In the genomic region with DNA sequence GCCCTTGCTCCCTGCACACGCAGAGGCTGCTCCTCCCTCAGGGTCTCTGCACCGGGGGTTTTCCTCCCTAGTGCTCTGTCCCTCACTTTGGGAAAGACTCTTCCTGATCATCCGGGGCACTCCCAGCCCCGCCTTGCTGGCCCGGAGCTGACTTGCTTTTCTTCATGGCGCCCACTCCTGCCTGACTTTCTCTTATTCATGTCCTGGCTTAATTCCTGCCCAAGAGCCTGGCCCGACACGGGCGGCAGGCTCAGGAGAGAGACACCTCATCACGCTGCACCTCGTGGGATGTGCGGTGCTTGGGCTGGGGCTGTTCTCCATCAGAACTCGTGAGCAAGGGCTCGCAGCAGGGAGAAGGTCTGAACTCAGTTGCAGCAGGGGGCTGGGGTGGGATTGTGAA, we compare ENCODE assay signal across 11 cellular contexts. TPM values are rescaled to one million over a fixed set of nuclear protein-coding genes. Genes with fewer than 3 reads are reported as not detected.
DNase-seq lines count a peak whose midpoint lies in the region; ATAC-seq, FAIRE-seq and TF ChIP-seq lines count a peak whose summit lies in the region.
"Had no signal": no experiment of that assay in that cellular context is flagged by ENCODE, and none has a peak within 500 bp of the region (broad histone marks: within the 10 kb centered on the region; RNA-seq: fewer than 3 reads in every experiment).

No MANE protein-coding gene starts in this region.

- POLR2A ChIA-PET in GM12878 (lab: Charles Lee) = interaction anchor here (0.5 to 1.3 kb wide), 3 partner anchors 10 to 14 kb away, joined by 4 to 8 read pairs (median 6); partner anchors contain the start of gene PLA2G4C
- POLR2A ChIA-PET in naive thymus-derived CD8-positive, alpha-beta T cell (lab: Charles Lee) = no interaction called here

- H3K27me3 Mint-ChIP-seq in stimulated activated naive CD8-positive, alpha-beta T cell treated with anti-CD3 and anti-CD28 coated beads, Interleukin-15, amount 100 ng/mL, for 72 hours = no peaks in the 10 kb centered on the region
- no peaks in the 10 kb centered on the region for H3K27me3 Mint-ChIP-seq in memory B cell
- no peaks in the 10 kb centered on the region for H3K27me3 Mint-ChIP-seq in naive thymus-derived CD8-positive, alpha-beta T cell

- no peak overlapping the region for H3K9ac ChIP-seq in GM12878 (ENCODE audit: control insufficient read depth, insufficient read depth, low read length)
- H3K9ac ChIP-seq: parathyroid adenoma had no signal

- CTCF ChIA-PET in GM12878 (lab: Yijun Ruan, JAX) = interaction anchor here (1.3 to 10.0 kb wide), 2 partner anchors 13 to 31 kb away, joined by 5 to 85 read pairs; partner anchors contain the start of gene PLA2G4C

- 89% methylated on average over 14 of the region's 14 CpGs for WGBS in GM12878 (ENCODE audit: insufficient coverage, insufficient replicate concordance, low lambda C conversion rate, missing lambda C conversion rate)
- WGBS in aorta, 2 donors = 88 to 91% methylated on average over 14 of the region's 14 CpGs

- H3K4me1 ChIP-seq in GM12878 (ENCODE audit: control insufficient read depth, insufficient read depth, low read length) = peaks cover 20% of the 10 kb centered on the region
- no peaks in the 10 kb centered on the region for H3K4me1 ChIP-seq in aorta (ENCODE audit: control insufficient read depth in 1 of 2, insufficient read depth in 2 of 2, low read length in 2 of 2)
- H3K4me1 ChIP-seq: parathyroid adenoma had no signal

- TF ChIP-seq EP300 in GM12878 (IDR thresholded peaks at IDR 0.05; ENCODE audit: borderline replicate concordance in 1 of 2, control insufficient read depth in 1 of 2, low read depth in 2 of 2, low read length in 2 of 2) = no peak

- no TSS peak for BruUV-seq in GM12878 (replicated peaks; lab: Mats Ljungman, UMichigan)

- H3K27me3 ChIP-seq in GM12878 (replicated peaks in 1 of 2; ENCODE audit: control insufficient read depth in 2 of 2, insufficient read depth in 2 of 2, low read length in 1 of 2) (no peaks in the 10 kb centered on the region), aorta (ENCODE audit: control insufficient read depth in 1 of 2, insufficient read depth in 2 of 2, low read length in 1 of 2) (no peaks in the 10 kb centered on the region)

- H3K36me3 ChIP-seq in GM12878 (ENCODE audit: control insufficient read depth in 2 of 2, insufficient read depth in 2 of 2, low read length in 1 of 2) (peaks cover 2 to 16% of the 10 kb centered on the region in 2 experiments; a peak in 3 of 4 replicates), aorta (ENCODE audit: control insufficient read depth in 1 of 2, insufficient read depth in 2 of 2, low read length in 1 of 2) (no peaks in the 10 kb centered on the region)

- no peak for TF ChIP-seq RAD21 in GM12878 (IDR thresholded peaks at IDR 0.05; ENCODE audit: insufficient read depth, low read depth, low read length)

- H3K79me2 ChIP-seq in GM12878 (ENCODE audit: control insufficient read depth, insufficient read depth, low read length) = no peaks in the 10 kb centered on the region
- H3K79me2 ChIP-seq: parathyroid adenoma had no signal

- H3K27ac ChIP-seq in GM12878 (ENCODE audit: control insufficient read depth, insufficient read depth) (peak overlapping the region; percentile 49), aorta (ENCODE audit: low read depth in 1 of 2, low read length in 2 of 2) (no peak overlapping the region)
- H3K27ac ChIP-seq: parathyroid adenoma had no signal

- H3K9me3 Mint-ChIP-seq in stimulated activated naive CD8-positive, alpha-beta T cell treated with anti-CD3 and anti-CD28 coated beads, Interleukin-15, amount 100 ng/mL, for 72 hours = no peaks in the 10 kb centered on the region
- H3K9me3 Mint-ChIP-seq in memory B cell = peaks cover 3% of the 10 kb centered on the region
- H3K9me3 Mint-ChIP-seq in naive thymus-derived CD8-positive, alpha-beta T cell = no peaks in the 10 kb centered on the region

- H4K20me1 ChIP-seq in GM12878 (ENCODE audit: control insufficient read depth, insufficient read depth) = no peaks in the 10 kb centered on the region

- H3K4me1 Mint-ChIP-seq in stimulated activated naive CD8-positive, alpha-beta T cell treated with anti-CD3 and anti-CD28 coated beads, Interleukin-15, amount 100 ng/mL, for 72 hours = peaks cover 50% of the 10 kb centered on the region
- H3K4me1 Mint-ChIP-seq in memory B cell = peaks cover 16% of the 10 kb centered on the region
- H3K4me1 Mint-ChIP-seq in naive thymus-derived CD8-positive, alpha-beta T cell = peaks cover 4 to 16% (median 12%) of the 10 kb centered on the region in 4 donors

- TF ChIP-seq POLR2A in GM12878 (IDR thresholded peaks at IDR 0.05; ENCODE audit: low read depth, low read length) = no peak; the same call in 1 of the 2 replicates

- peaks cover 37% of the 10 kb centered on the region for H3K36me3 Mint-ChIP-seq in memory B cell
- peaks cover 17 to 84% (median 40%) of the 10 kb centered on the region in 3 donors for H3K36me3 Mint-ChIP-seq in naive thymus-derived CD8-positive, alpha-beta T cell

- no peak for DNase-seq in stimulated activated naive CD8-positive, alpha-beta T cell treated with anti-CD3 and anti-CD28 coated beads, Interleukin-15, amount 100 ng/mL, for 72 hours
- no peak for DNase-seq in stimulated activated naive CD8-positive, alpha-beta T cell treated with anti-CD3 and anti-CD28 coated beads, Interleukin-15, Interleukin-2, amounts not matched to agents 100 U/mL and 50 U/mL, for 24 hours
- DNase-seq in GM12878 (ENCODE audit: low read depth, low spot score) = no peak
- DNase-seq in memory B cell (ENCODE audit: low spot score in 2 of 2) = no peak
- DNase-seq in aorta = no peak
- DNase-seq in SKM-1 (lab: John Stamatoyannopoulos, UW; ENCODE audit: unreplicated experiment) = no peak
- no peak for DNase-seq in naive thymus-derived CD8-positive, alpha-beta T cell
- DNase-seq: amniotic stem cell, SHP77 had no signal

- no peak for TF ChIP-seq CTCF in GM12878 (IDR thresholded peaks at IDR 0.05 in 2 of 3, conservative IDR thresholded peaks at IDR 0.05 in 1 of 3; ENCODE audit: control insufficient read depth in 2 of 3, extremely low read depth in 1 of 3, insufficient read depth in 1 of 3, low read depth in 3 of 3, low read length in 3 of 3)

- H3K9me3 ChIP-seq in GM12878 (replicated peaks; ENCODE audit: control insufficient read depth, insufficient read depth, low read length) (no peaks in the 10 kb centered on the region), aorta (ENCODE audit: control insufficient read depth, low read length) (no peaks in the 10 kb centered on the region)

- H3K4me3 ChIP-seq in GM12878 = no peak overlapping the region
- H3K4me3 ChIP-seq in aorta (ENCODE audit: low read length in 2 of 2) = no peak overlapping the region

- FAIRE-seq in GM12878 (lab: Jason Lieb, UNC) = no peak

- ATAC-seq in stimulated activated naive CD8-positive, alpha-beta T cell treated with anti-CD3 and anti-CD28 coated beads, Interleukin-15, amount 100 ng/mL, for 72 hours = no peak
- no peak for ATAC-seq in stimulated activated naive CD8-positive, alpha-beta T cell treated with anti-CD3 and anti-CD28 coated beads, Interleukin-15, Interleukin-2, amounts not matched to agents 100 U/mL and 50 U/mL, for 24 hours
- ATAC-seq in GM12878 (no peak), memory B cell (ENCODE audit: low read depth) (no peak), aorta (ENCODE audit: low FRiP score) (peak; percentile 8), GM21825 (IDR thresholded peaks at IDR 0.05; ENCODE audit: unreplicated experiment) (no peak)
- no peak for ATAC-seq in naive thymus-derived CD8-positive, alpha-beta T cell

- SMC1A ChIA-PET in GM12878 (lab: Charles Lee; ENCODE audit: uncharacterized antibody, unreplicated experiment) = interaction anchor here (1.0 to 5.6 kb wide), 4 partner anchors 13 to 210 kb away, joined by 3 to 31 read pairs (median 4); partner anchors contain the start of gene PLA2G4C

- H3K4me2 ChIP-seq in GM12878 (ENCODE audit: control insufficient read depth, insufficient read depth) = peak overlapping the region; percentile 31; the same call in 1 of the 2 replicates

- intact Hi-C loops in GM12878 (cut with micrococcal nuclease; ENCODE audit: unreplicated experiment) = no loop called here
- intact Hi-C loops in aorta (cut with DNase I) = no loop called here

- H3K4me3 Mint-ChIP-seq in stimulated activated naive CD8-positive, alpha-beta T cell treated with anti-CD3 and anti-CD28 coated beads, Interleukin-15, amount 100 ng/mL, for 72 hours = peak overlapping the region in 1 of 2 donors; percentile 63
- H3K4me3 Mint-ChIP-seq in memory B cell = no peak overlapping the region
- no peak overlapping the region for H3K4me3 Mint-ChIP-seq in naive thymus-derived CD8-positive, alpha-beta T cell

- RAD21 ChIA-PET in GM12878 (lab: Charles Lee; ENCODE audit: unreplicated experiment) = interaction anchor here (1.5 to 1.8 kb wide), 2 partner anchors 12 to 15 kb away, joined by 6 to 11 read pairs; partner anchors contain the start of gene PLA2G4C

- H3K27ac Mint-ChIP-seq in stimulated activated naive CD8-positive, alpha-beta T cell treated with anti-CD3 and anti-CD28 coated beads, Interleukin-15, amount 100 ng/mL, for 72 hours = peak overlapping the region; percentile 52 to 69
- H3K27ac Mint-ChIP-seq in memory B cell = peak overlapping the region; percentile 85
- peak overlapping the region in 4 of 10 donors; percentile 60 to 84 (median 66) for H3K27ac Mint-ChIP-seq in naive thymus-derived CD8-positive, alpha-beta T cell

- H2AFZ ChIP-seq in GM12878 (ENCODE audit: control insufficient read depth, low read depth, low read length) = no peak overlapping the region; the same call in 1 of the 2 replicates
- H2AFZ ChIP-seq: parathyroid adenoma had no signal

- in situ Hi-C loops in GM12878 (cut with MboI) = no loop called here

RNA-seq across cellular contexts. Expression of gene PLA2G4C, which starts 11.8 kb away (rescaled TPM):
- total RNA-seq in GM12878 (2013; cell fraction: nucleolus; rRNA removed) = 64.9 and 70.4 TPM in 2 replicates
- total RNA-seq in GM12878 (2014; rRNA removed) (1.1 and 1.3 TPM in 2 replicates), GM12878 (2014; rRNA removed; fragmentation: Illumina TruSeq; extraction: Trizol) (1.1 and 2.4 TPM in 2 replicates), GM12878 (2021) (2.3 and 2.7 TPM in 2 replicates), aorta (10 to 100 TPM; 19.8 to 60.1 TPM)
- 3.0 TPM for polyA plus RNA-seq in GM12878 (2011; ENCODE audit: low read depth)
- polyA plus RNA-seq in GM12878 (2011; rRNA removed) (3.6 and 5.6 TPM in 2 replicates), GM12878 (2014; fragmentation: Illumina TruSeq; extraction: Trizol) (0.35 and 1.1 TPM in 2 replicates), GM12878 (2014; fragmentation: Nextera tagmentation; extraction: Ambion mirVana) (under 1 TPM; 0.53 to 0.64 TPM), GM12878 (2014; rRNA removed) (1.0 and 1.4 TPM in 2 replicates), GM12878 (2016; fragmentation: Nextera tagmentation; extraction: Ambion mirVana) (1 to 10 TPM in 1 of 2 experiments, under 1 TPM in 1; 0.92 to 2.2 TPM), aorta (10 to 100 TPM in 1 of 2 donors, 1 to 10 TPM in 1; 6.8 to 45.8 TPM)
- 3.8 and 5.5 TPM in 2 replicates for polyA plus RNA-seq in GM12878 (2011; cell fraction: cytosol; rRNA removed)
- polyA plus RNA-seq in GM12878 (2011; cell fraction: nucleus; rRNA removed) = 7.1 and 13.6 TPM in 2 replicates
- 3.5 and 3.9 TPM in 2 replicates for polyA plus RNA-seq in GM12878 (2012)
- 8.5 and 10.4 TPM in 2 replicates for polyA minus RNA-seq in GM12878 (2011; rRNA and poly(A)+ RNA removed)
- 2.1 and 4.2 TPM in 2 replicates for polyA minus RNA-seq in GM12878 (2011; cell fraction: cytosol; rRNA and poly(A)+ RNA removed)
- 6.2 and 6.9 TPM in 2 replicates for polyA minus RNA-seq in GM12878 (2011; cell fraction: nucleus; rRNA and poly(A)+ RNA removed)
- total RNA-seq in naive thymus-derived CD8-positive, alpha-beta T cell = 1 to 10 TPM; 1.6 to 2.7 TPM
- polyA plus RNA-seq in naive thymus-derived CD8-positive, alpha-beta T cell = under 1 TPM in 2 of 3 donors, not detected in 1; 0.39 to 0.74 TPM

RNA-seq across cellular contexts. Expression of gene LIG1, which starts 47.7 kb away (rescaled TPM):
- 82.9 and 93.2 TPM in 2 replicates for total RNA-seq in GM12878 (2013; cell fraction: nucleolus; rRNA removed)
- 94.4 and 95.6 TPM in 2 replicates for total RNA-seq in GM12878 (2014; rRNA removed)
- total RNA-seq in GM12878 (2014; rRNA removed; fragmentation: Illumina TruSeq; extraction: Trizol) = 57.8 and 64.0 TPM in 2 replicates
- 92.4 and 111 TPM in 2 replicates for total RNA-seq in GM12878 (2021)
- 28.5 TPM for polyA plus RNA-seq in GM12878 (2011; ENCODE audit: low read depth)
- 44.9 and 63.8 TPM in 2 replicates for polyA plus RNA-seq in GM12878 (2011; rRNA removed)
- 67.8 and 72.1 TPM in 2 replicates for polyA plus RNA-seq in GM12878 (2011; cell fraction: cytosol; rRNA removed)
- 194 and 282 TPM in 2 replicates for polyA plus RNA-seq in GM12878 (2011; cell fraction: nucleus; rRNA removed)
- 65.8 and 69.7 TPM in 2 replicates for polyA plus RNA-seq in GM12878 (2012)
- 47.8 and 70.8 TPM in 2 replicates for polyA plus RNA-seq in GM12878 (2014; fragmentation: Illumina TruSeq; extraction: Trizol)
- polyA plus RNA-seq in GM12878 (2014; fragmentation: Nextera tagmentation; extraction: Ambion mirVana) = 10 to 100 TPM in 1 of 2 experiments, 1 to 10 TPM in 1; 7.8 to 31.6 TPM
- polyA plus RNA-seq in GM12878 (2014; rRNA removed) = 76.7 and 101 TPM in 2 replicates
- 100 to 1,000 TPM; 112 to 117 TPM for polyA plus RNA-seq in GM12878 (2016; fragmentation: Nextera tagmentation; extraction: Ambion mirVana)
- 51.9 and 86.2 TPM in 2 replicates for polyA minus RNA-seq in GM12878 (2011; rRNA and poly(A)+ RNA removed)
- polyA minus RNA-seq in GM12878 (2011; cell fraction: cytosol; rRNA and poly(A)+ RNA removed) = 36.2 and 44.0 TPM in 2 replicates
- polyA minus RNA-seq in GM12878 (2011; cell fraction: nucleus; rRNA and poly(A)+ RNA removed) = 36.6 and 87.4 TPM in 2 replicates
- 10 to 100 TPM; 11.3 to 16.0 TPM for total RNA-seq in aorta
- polyA plus RNA-seq in aorta = 10 to 100 TPM in 1 of 2 donors, 1 to 10 TPM in 1; 3.4 to 33.7 TPM
- 100 to 1,000 TPM; 129 to 131 TPM for total RNA-seq in naive thymus-derived CD8-positive, alpha-beta T cell
- 10 to 100 TPM; 27.6 to 32.8 (median 28.8) TPM for polyA plus RNA-seq in naive thymus-derived CD8-positive, alpha-beta T cell

RNA-seq across cellular contexts. Expression of gene ZSWIM9, which starts 48.1 kb away (rescaled TPM):
- 3.2 and 4.0 TPM in 2 replicates for total RNA-seq in GM12878 (2013; cell fraction: nucleolus; rRNA removed)
- total RNA-seq in GM12878 (2014; rRNA removed) (1.8 TPM in 2 replicates), GM12878 (2014; rRNA removed; fragmentation: Illumina TruSeq; extraction: Trizol) (0.76 and 1.2 TPM in 2 replicates), GM12878 (2021) (5.7 and 6.2 TPM in 2 replicates), aorta (10 to 100 TPM in 1 of 2 donors, 1 to 10 TPM in 1; 9.0 to 10.3 TPM)
- polyA plus RNA-seq in GM12878 (2011; ENCODE audit: low read depth) = 1.2 TPM
- polyA plus RNA-seq in GM12878 (2011; rRNA removed) (0.35 and 0.50 TPM in 2 replicates), GM12878 (2014; fragmentation: Illumina TruSeq; extraction: Trizol) (0.92 and 1.4 TPM in 2 replicates), GM12878 (2014; fragmentation: Nextera tagmentation; extraction: Ambion mirVana) (under 1 TPM in 1 of 2 experiments, not detected in 1; 0.29 TPM), GM12878 (2014; rRNA removed) (2.4 and 3.4 TPM in 2 replicates), GM12878 (2016; fragmentation: Nextera tagmentation; extraction: Ambion mirVana) (1 to 10 TPM; 1.2 to 1.7 TPM), aorta (10 to 100 TPM in 1 of 2 donors, 1 to 10 TPM in 1; 6.0 to 21.8 TPM)
- 0.33 and 0.47 TPM in 2 replicates for polyA plus RNA-seq in GM12878 (2011; cell fraction: cytosol; rRNA removed)
- polyA plus RNA-seq in GM12878 (2011; cell fraction: nucleus; rRNA removed) = 0.69 and 0.79 TPM in 2 replicates
- polyA plus RNA-seq in GM12878 (2012) = 5.6 and 6.1 TPM in 2 replicates
- polyA minus RNA-seq in GM12878 (2011; rRNA and poly(A)+ RNA removed) = 0.22 and 0.31 TPM in 2 replicates
- polyA minus RNA-seq in GM12878 (2011; cell fraction: cytosol; rRNA and poly(A)+ RNA removed) = 0.73 and 0.94 TPM in 2 replicates
- polyA minus RNA-seq in GM12878 (2011; cell fraction: nucleus; rRNA and poly(A)+ RNA removed) = 0.60 and 2.0 TPM in 2 replicates
- 1 to 10 TPM; 8.9 to 9.4 TPM for total RNA-seq in naive thymus-derived CD8-positive, alpha-beta T cell
- 1 to 10 TPM in 1 of 3 donors, under 1 TPM in 2; 0.26 to 1.2 (median 0.91) TPM for polyA plus RNA-seq in naive thymus-derived CD8-positive, alpha-beta T cell
